Comparison of ENCODE assay signal across 2 cellular contexts in the genomic region with DNA sequence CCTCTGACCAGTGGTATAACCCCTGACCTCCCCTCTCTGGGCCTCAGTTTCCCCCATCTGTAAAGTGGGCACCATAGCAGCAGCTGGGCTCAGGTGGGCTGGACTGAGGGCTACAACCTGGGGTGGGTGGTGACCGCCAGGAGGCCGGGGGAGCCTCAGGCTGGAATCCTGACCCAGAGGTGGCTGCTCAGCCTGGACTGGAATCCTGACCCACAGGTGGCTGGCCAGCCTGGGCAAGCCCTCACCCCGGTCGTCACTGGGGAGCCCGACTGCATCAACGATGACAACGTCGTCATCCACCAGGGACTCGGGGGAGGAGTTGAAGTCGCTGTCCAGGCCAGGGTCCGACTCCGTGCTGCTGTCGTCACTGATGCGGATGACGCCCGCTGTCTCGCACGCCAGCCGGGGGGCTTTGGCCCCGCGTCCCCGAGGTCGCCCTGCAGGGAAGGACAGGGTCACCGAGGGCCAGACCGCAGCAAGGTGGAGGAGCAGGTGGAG.
A peak's percentile ranks its signal among the peaks of the same experiment; 100 is the strongest.
TF ChIP-seq lines count a peak whose summit lies in the region.

No MANE protein-coding gene starts in this region.

TF ChIP-seq in GM12891, 5 proteins besides CTCF, POLR2A, EP300 and RAD21:
- TF ChIP-seq POLR2AphosphoS5 (IDR thresholded peaks at IDR 0.05; ENCODE audit: low read depth, low read length) (no peak), SPI1 (IDR thresholded peaks at IDR 0.05; ENCODE audit: low read depth, low read length) (no peak)

TF ChIP-seq in K562, 482 proteins besides CTCF, POLR2A, EP300 and RAD21:
- TF ChIP-seq NCOR1 (IDR thresholded peaks at IDR 0.05) (no peak), CHD4 (IDR thresholded peaks at IDR 0.05; ENCODE audit: insufficient read depth, insufficient replicate concordance, low read depth, low read length, poor library complexity, severe bottlenecking) (peak; percentile 62), BCOR (IDR thresholded peaks at IDR 0.05) (peak; percentile 47; the same call in 1 of the 2 replicates), POLR2G (IDR thresholded peaks at IDR 0.05; ENCODE audit: low read depth, low read length) (peak; percentile 48; the same call in 1 of the 2 replicates)
TF ChIP-seq in K562: peak in this region for 3.
